Comparison of ENCODE assay signal across 16 cellular contexts in the genomic region with DNA sequence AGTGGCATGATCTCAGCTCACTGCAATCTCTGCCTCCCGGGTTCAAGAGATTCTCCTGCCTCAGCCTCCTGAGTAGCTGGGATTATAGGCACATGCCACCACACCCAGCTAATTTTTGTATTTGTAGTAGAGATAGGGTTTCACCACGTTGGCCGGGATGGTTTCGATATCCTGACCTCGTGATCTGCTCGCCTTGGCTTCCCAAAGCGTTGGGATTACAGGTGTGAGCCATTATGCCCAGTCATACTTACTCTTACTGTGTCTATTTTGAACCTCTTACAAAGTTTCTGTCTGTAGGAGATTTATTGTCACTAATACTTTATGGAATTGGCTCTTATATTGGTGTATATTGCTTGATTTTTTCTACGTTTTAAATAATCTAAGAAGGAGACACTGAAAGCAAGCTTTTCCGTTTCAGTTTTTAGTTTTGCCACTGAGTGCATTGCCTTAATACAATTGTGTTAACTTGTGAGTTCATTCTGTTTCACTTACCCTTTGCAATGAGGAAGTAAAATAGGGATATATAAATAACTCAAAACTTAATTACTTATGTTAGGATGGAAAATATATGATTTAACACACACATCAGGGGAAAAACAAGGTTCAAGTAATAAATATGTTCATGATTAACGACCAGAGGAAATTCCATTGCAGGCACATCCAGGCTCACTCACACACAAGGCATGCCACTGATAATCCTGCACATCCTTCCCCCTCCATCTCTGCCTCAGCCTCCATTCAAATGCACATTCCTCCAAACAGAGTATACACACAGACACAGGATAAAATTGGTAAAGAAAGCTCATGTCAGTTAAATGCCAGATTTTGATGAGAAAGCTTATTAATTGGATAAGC.
DNase-seq lines count a peak whose midpoint lies in the region; ATAC-seq, FAIRE-seq and TF ChIP-seq lines count a peak whose summit lies in the region.
"Had no signal": no experiment of that assay in that cellular context is flagged by ENCODE, and none has a peak within 500 bp of the region (broad histone marks: within the 10 kb centered on the region; RNA-seq: fewer than 3 reads in every experiment).

No MANE protein-coding gene starts in this region.

- peak; percentile 97 for FAIRE-seq in HTR-8/SVneo (lab: Jason Lieb, UNC)
- FAIRE-seq: keratinocyte had no signal

- H3K27ac Mint-ChIP-seq in mesothelial cell of epicardium, result peak overlapping the region; percentile 27
- H3K27ac Mint-ChIP-seq in activated CD4-positive, alpha-beta T cell treated with anti-CD3 and anti-CD28 coated beads for 36 hours, result no peak overlapping the region
- H3K27ac Mint-ChIP-seq: CD4-positive, CD25-positive, alpha-beta regulatory T cell; T-cell had no signal

- H3K27me3 Mint-ChIP-seq in mesothelial cell of epicardium (ENCODE audit: low read depth), result no peaks in the 10 kb centered on the region
- H3K27me3 Mint-ChIP-seq in activated CD4-positive, alpha-beta T cell treated with anti-CD3 and anti-CD28 coated beads for 36 hours, result peaks cover 17% of the 10 kb centered on the region

- TF ChIP-seq CTCF in AG09309 (IDR thresholded peaks at IDR 0.05; ENCODE audit: control insufficient read depth, insufficient read depth, low read depth, low read length, missing control alignments) (no peak), mesothelial cell of epicardium (IDR thresholded peaks at IDR 0.05; ENCODE audit: unreplicated experiment) (no peak)

- H3K4me3 Mint-ChIP-seq in mesothelial cell of epicardium, result no peak overlapping the region
- H3K4me3 Mint-ChIP-seq in activated CD4-positive, alpha-beta T cell treated with anti-CD3 and anti-CD28 coated beads for 36 hours, result no peak overlapping the region
- H3K4me3 Mint-ChIP-seq: CD4-positive, CD25-positive, alpha-beta regulatory T cell; T-cell had no signal

- peaks cover 36% of the 10 kb centered on the region for H3K4me1 Mint-ChIP-seq in mesothelial cell of epicardium
- no peaks in the 10 kb centered on the region for H3K4me1 Mint-ChIP-seq in activated CD4-positive, alpha-beta T cell treated with anti-CD3 and anti-CD28 coated beads for 36 hours

- no peak overlapping the region for H3K4me3 ChIP-seq in AG09309 (ENCODE audit: control insufficient read depth, low read depth, low read length)
- H3K4me3 ChIP-seq: cardiac muscle cell had no signal

- ATAC-seq in HG03039 (IDR thresholded peaks at IDR 0.05; ENCODE audit: unreplicated experiment) (no peak), HG02798 (IDR thresholded peaks at IDR 0.05; ENCODE audit: poor library complexity, unreplicated experiment) (no peak)
- no peak for ATAC-seq in activated CD4-positive, alpha-beta T cell treated with anti-CD3 and anti-CD28 coated beads for 36 hours
- ATAC-seq: T-cell had no signal

- H3K36me3 Mint-ChIP-seq in mesothelial cell of epicardium, result no peaks in the 10 kb centered on the region
- H3K36me3 Mint-ChIP-seq in activated CD4-positive, alpha-beta T cell treated with anti-CD3 and anti-CD28 coated beads for 36 hours (ENCODE audit: low read depth), result no peaks in the 10 kb centered on the region
- H3K36me3 Mint-ChIP-seq: CD4-positive, CD25-positive, alpha-beta regulatory T cell; T-cell had no signal

- H3K9me3 Mint-ChIP-seq in mesothelial cell of epicardium, result peaks cover 12% of the 10 kb centered on the region
- peaks cover 2% of the 10 kb centered on the region for H3K9me3 Mint-ChIP-seq in activated CD4-positive, alpha-beta T cell treated with anti-CD3 and anti-CD28 coated beads for 36 hours (ENCODE audit: low read depth)
- H3K9me3 Mint-ChIP-seq: T-cell had no signal

- POLR2A ChIA-PET in activated CD4-positive, alpha-beta T cell treated with anti-CD3 and anti-CD28 coated beads for 36 hours (lab: Charles Lee), result no interaction called here

- DNase-seq in AG09309 (ENCODE audit: low read depth) (peak; percentile 91), HTR-8/SVneo (ENCODE audit: insufficient read length, low spot score) (peak; percentile 54), dedifferentiated amniotic fluid mesenchymal stem cell (ENCODE audit: extremely low spot score) (peak; percentile 43), mesothelial cell of epicardium (ENCODE audit: low spot score in 2 of 2, unreplicated experiment in 2 of 2) (no peak), H4 (ENCODE audit: low spot score) (no peak)
- DNase-seq in activated CD4-positive, alpha-beta T cell treated with anti-CD3 and anti-CD28 coated beads for 36 hours, result no peak
- DNase-seq: activated CD4-positive, alpha-beta T cell treated with anti-CD3 and anti-CD28 coated beads, Interleukin-2, amount 50 U/mL, for 48 hours; activated effector memory CD4-positive, alpha-beta T cell treated with Interleukin-2 at 50 U/mL for 16 hours; CD4-positive, CD25-positive, alpha-beta regulatory T cell; GOT3; NCI-H1930; T-cell had no signal

- CTCF ChIA-PET in activated CD4-positive, alpha-beta T cell treated with anti-CD3 and anti-CD28 coated beads for 36 hours (lab: Charles Lee), result interaction anchor here (0.9 to 1.6 kb wide), 3 partner anchors 14 to 84 kb away, joined by 3 to 6 read pairs (median 3); no protein-coding TSS in a partner anchor

- intact Hi-C loops in activated CD4-positive, alpha-beta T cell treated with anti-CD3 and anti-CD28 coated beads for 36 hours (cut with DNase I, micrococcal nuclease), result no loop called here

Comparison
In these comparisons a context has a peak if more than half of its experiments do, and no peak if none do; other contexts are left out.
1. DNase-seq: peak in AG09309 (single experiment), HTR-8/SVneo (single experiment) and dedifferentiated amniotic fluid mesenchymal stem cell (single experiment); none in mesothelial cell of epicardium (0 of 2), activated CD4-positive, alpha-beta T cell treated with anti-CD3 and anti-CD28 coated beads for 36 hours (single experiment) and H4 (single experiment).